ENCODE assay signal across 20 cellular contexts in the genomic region with DNA sequence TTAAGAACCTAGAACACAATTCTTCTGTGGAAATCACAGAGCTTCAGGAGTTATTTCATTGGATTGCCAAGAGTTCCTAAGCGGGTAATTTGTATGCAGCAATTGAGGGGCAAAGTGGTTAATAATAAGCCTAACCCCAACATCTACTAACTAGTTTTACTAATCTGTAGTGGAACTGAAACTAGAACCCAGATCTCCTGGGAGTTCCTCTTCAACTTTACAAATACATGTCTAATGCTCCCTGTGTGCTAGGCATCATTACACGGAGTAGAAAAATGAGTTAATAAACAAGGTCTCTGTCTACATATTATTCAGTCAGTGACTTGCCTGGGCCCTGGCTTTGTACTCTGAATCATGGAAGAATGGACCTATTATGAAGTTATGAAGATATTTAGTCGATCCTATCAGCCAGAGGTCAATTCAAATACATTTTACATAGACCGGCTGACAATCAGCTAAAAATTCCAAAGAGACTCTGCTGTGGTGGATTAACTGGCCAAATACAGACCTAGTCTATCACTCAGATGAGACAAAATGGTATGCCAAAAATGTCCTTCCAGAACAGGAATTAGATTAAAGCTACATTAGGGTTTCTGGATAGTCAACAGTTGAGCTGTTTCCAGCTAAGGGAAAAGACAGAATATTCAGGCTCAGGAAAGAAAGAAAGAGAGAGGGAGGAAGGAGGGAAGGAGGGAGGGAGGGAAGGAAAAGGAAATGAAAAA.
DNase-seq lines count a peak whose midpoint lies in the region; ATAC-seq and TF ChIP-seq lines count a peak whose summit lies in the region.
"Had no signal": no experiment of that assay in that cellular context is flagged by ENCODE, and none has a peak within 500 bp of the region (broad histone marks: within the 10 kb centered on the region; RNA-seq: fewer than 3 reads in every experiment).

No MANE protein-coding gene starts in this region.

- no peaks in the 10 kb centered on the region for H3K9me3 ChIP-seq in WERI-Rb-1 (ENCODE audit: severe bottlenecking)
- H3K9me3 ChIP-seq: pancreas, Peyer's patch, thyroid gland had no signal

- no peak overlapping the region for H3K27ac ChIP-seq in WERI-Rb-1
- H3K27ac ChIP-seq: pancreas, Peyer's patch, thyroid gland had no signal

- H3K4me3 ChIP-seq in WERI-Rb-1 (ENCODE audit: low read depth, low read length) = no peak overlapping the region
- H3K4me3 ChIP-seq: dorsolateral prefrontal cortex, pancreas, Peyer's patch, thyroid gland had no signal

- peaks cover 69% of the 10 kb centered on the region for H3K27me3 ChIP-seq in WERI-Rb-1 (ENCODE audit: insufficient read depth, low read depth, severe bottlenecking)
- H3K27me3 ChIP-seq: pancreas, Peyer's patch, thyroid gland had no signal

- ATAC-seq in GM19395 (IDR thresholded peaks at IDR 0.05; ENCODE audit: unreplicated experiment) (peak; percentile 86), HG02798 (IDR thresholded peaks at IDR 0.05; ENCODE audit: poor library complexity, unreplicated experiment) (peak; percentile 81), HG03565 (IDR thresholded peaks at IDR 0.05; ENCODE audit: unreplicated experiment) (peak; percentile 56), HG03439 (IDR thresholded peaks at IDR 0.05; ENCODE audit: unreplicated experiment) (no peak)
- ATAC-seq: pancreas had no signal

- no peak for TF ChIP-seq CTCF in WERI-Rb-1 (IDR thresholded peaks at IDR 0.05; ENCODE audit: low read depth, low read length)

- DNase-seq in AG08395 (ENCODE audit: low spot score) (peak; percentile 17), WERI-Rb-1 (no peak), HPDE6-E6E7 (ENCODE audit: extremely low spot score) (no peak)
- DNase-seq in activated CD8-positive, alpha-beta memory T cell treated with anti-CD3 and anti-CD28 coated beads, Interleukin-2, amount 50 U/mL, for 48 hours = no peak
- DNase-seq: 8988T; activated CD4-positive, alpha-beta T cell treated with anti-CD3 and anti-CD28 coated beads for 48 hours; aorta; CD4-positive, alpha-beta memory T cell; dorsolateral prefrontal cortex; GDM1; NCI-H1105 treated with DMSO at 0.1 percent for 48 hours; pancreas; Peyer's patch; stimulated activated CD4-positive, alpha-beta T cell treated with anti-CD3 and anti-CD28 coated beads, Interleukin-15, amount 100 ng/mL, for 24 hours; T-helper 2 cell; thyroid gland had no signal

- H3K36me3 ChIP-seq in WERI-Rb-1 = no peaks in the 10 kb centered on the region
- H3K36me3 ChIP-seq: pancreas, Peyer's patch, thyroid gland had no signal
